Comparison of ENCODE assay signal across 1 cellular context in genomic region chr2:158747346-158747745, GRCh38.
TF ChIP-seq lines count a peak whose summit lies in the region.

No MANE protein-coding gene starts in this region.

TF ChIP-seq in HEK293, 187 proteins besides CTCF, POLR2A, EP300 and RAD21 (continued from another document):
- no peak for TF ChIP-seq ZNF645 (tag by site-specific recombination; IDR thresholded peaks at IDR 0.05)
- TF ChIP-seq ZNF239 (tag by site-specific recombination; IDR thresholded peaks at IDR 0.05): peak; percentile 49; the same call in 1 of the 2 replicates
- TF ChIP-seq ZBTB8A (tag by site-specific recombination; IDR thresholded peaks at IDR 0.05): no peak
- no peak for TF ChIP-seq AEBP2 (tag by site-specific recombination; IDR thresholded peaks at IDR 0.05; ENCODE audit: borderline replicate concordance)
TF ChIP-seq in HEK293: peak in this region for 1.
